In genomic region chr1:151005729-151006330, GRCh38 we compare ENCODE assay signal across 8 cellular contexts. TPM values are rescaled to one million over a fixed set of nuclear protein-coding genes. Genes with fewer than 3 reads are reported as not detected.
DNase-seq lines count a peak whose midpoint lies in the region; ATAC-seq and TF ChIP-seq lines count a peak whose summit lies in the region.

No MANE protein-coding gene starts in this region.

- H3K27me3 Mint-ChIP-seq in activated CD8-positive, alpha-beta T cell treated with anti-CD3 and anti-CD28 coated beads for 36 hours: no peaks in the 10 kb centered on the region

- peak overlapping the region; percentile 98 for H3K27ac Mint-ChIP-seq in activated CD8-positive, alpha-beta T cell treated with anti-CD3 and anti-CD28 coated beads for 36 hours

- no peak for TF ChIP-seq EP300 in stomach (IDR thresholded peaks at IDR 0.05)

- H3K27ac ChIP-seq in iPS-20b (ENCODE audit: low read length) (no peak overlapping the region), stomach (peak overlapping the region; percentile 89 to 92 (median 89))

- no peak for TF ChIP-seq CTCF in activated CD8-positive, alpha-beta T cell treated with anti-CD3 and anti-CD28 coated beads for 36 hours (IDR thresholded peaks at IDR 0.05)
- TF ChIP-seq CTCF in stomach (IDR thresholded peaks at IDR 0.05): no peak

- H3K27me3 ChIP-seq in iPS-20b (ENCODE audit: insufficient read depth, low read length) (no peaks in the 10 kb centered on the region), stomach (no peaks in the 10 kb centered on the region)

- intact Hi-C loops in activated CD8-positive, alpha-beta T cell treated with anti-CD3 and anti-CD28 coated beads for 36 hours (cut with micrococcal nuclease): loop anchor here (5.0 kb wide), 1 partner anchor 151 kb away; the partner anchor contains the start of gene TNFAIP8L2
- intact Hi-C loops in stomach (cut with DNase I; ENCODE audit: low total_unique reads): no loop called here

- ATAC-seq in activated CD8-positive, alpha-beta T cell treated with anti-CD3 and anti-CD28 coated beads for 36 hours: no peak

- H3K4me3 ChIP-seq in iPS-20b (ENCODE audit: low read length) (peak overlapping the region; percentile 61), stomach (peak overlapping the region; percentile 55 to 72 (median 59))

- H3K4me1 ChIP-seq in iPS-20b (ENCODE audit: insufficient read depth, low read length) (peaks cover 20% of the 10 kb centered on the region), stomach (peaks cover 40 to 83% (median 73%) of the 10 kb centered on the region in 4 donors)

- peak overlapping the region; percentile 65; the same call in 1 of the 2 replicates for H3K9ac ChIP-seq in iPS-20b (ENCODE audit: low read depth, low read length)

- POLR2A ChIA-PET in activated CD8-positive, alpha-beta T cell treated with anti-CD3 and anti-CD28 coated beads for 36 hours (lab: Charles Lee): interaction anchor here (0.6 to 2.0 kb wide), 14 partner anchors 9 to 739 kb away, joined by 3 to 12 read pairs (median 3); partner anchors contain the start of gene ANXA9

- no peaks in the 10 kb centered on the region for H3K9me3 ChIP-seq in iPS-20b (ENCODE audit: insufficient read depth, low read depth, low read length)
- H3K9me3 ChIP-seq in stomach: no peaks in the 10 kb centered on the region

- H3K4me1 Mint-ChIP-seq in activated CD8-positive, alpha-beta T cell treated with anti-CD3 and anti-CD28 coated beads for 36 hours (ENCODE audit: low read depth): peaks cover 76% of the 10 kb centered on the region

- WGBS in stomach, 5 donors: 5 to 14% (median 9%) methylated on average over 4 of the region's 4 CpGs

- peak overlapping the region; percentile 98 for H3K4me3 Mint-ChIP-seq in activated CD8-positive, alpha-beta T cell treated with anti-CD3 and anti-CD28 coated beads for 36 hours

- H3K9me3 Mint-ChIP-seq in activated CD8-positive, alpha-beta T cell treated with anti-CD3 and anti-CD28 coated beads for 36 hours: no peaks in the 10 kb centered on the region

- H3K36me3 ChIP-seq in iPS-20b (ENCODE audit: insufficient read depth, low read depth, low read length) (no peaks in the 10 kb centered on the region), stomach (peaks cover 7 to 17% (median 16%) of the 10 kb centered on the region in 4 donors)

- CTCF ChIA-PET in activated CD8-positive, alpha-beta T cell treated with anti-CD3 and anti-CD28 coated beads for 36 hours (lab: Charles Lee): interaction anchor here (0.8 to 5.4 kb wide), 21 partner anchors 10 to 446 kb away, joined by 3 to 78 read pairs (median 4); partner anchors contain the start of genes GABPB2, MLLT11 and TNFAIP8L2

- peak; percentile 63 for DNase-seq in DMS79 treated with DMSO at 0.1 percent for 48 hours (lab: John Stamatoyannopoulos, UW)
- DNase-seq in DMS79 (lab: John Stamatoyannopoulos, UW): no peak
- DNase-seq in activated CD8-positive, alpha-beta T cell treated with anti-CD3 and anti-CD28 coated beads for 36 hours: no peak
- DNase-seq in stomach: no peak
- DNase-seq in activated gamma-delta T cell (lab: John Stamatoyannopoulos, UW): no peak
- no peak for DNase-seq in NCI-H128 (lab: John Stamatoyannopoulos, UW; ENCODE audit: unreplicated experiment)
- no peak for DNase-seq in NCI-H2029 (lab: John Stamatoyannopoulos, UW)

- peaks cover 5% of the 10 kb centered on the region for H3K36me3 Mint-ChIP-seq in activated CD8-positive, alpha-beta T cell treated with anti-CD3 and anti-CD28 coated beads for 36 hours (ENCODE audit: low read depth)

- TF ChIP-seq POLR2A in stomach (IDR thresholded peaks at IDR 0.05): no peak

RNA-seq across cellular contexts. Expression of gene MINDY1, which starts 0.9 kb away (rescaled TPM):
- total RNA-seq in activated CD8-positive, alpha-beta T cell treated with anti-CD3 and anti-CD28 coated beads for 36 hours: 10 to 100 TPM; 10.4 TPM
- total RNA-seq in stomach: 10 to 100 TPM; 19.1 to 60.0 (median 40.6) TPM
- 10 to 100 TPM in 2 of 3 donors, 1 to 10 TPM in 1; 9.8 to 18.8 (median 16.1) TPM for polyA plus RNA-seq in stomach

RNA-seq across cellular contexts. Expression of gene PRUNE1, which starts 2.4 kb away (rescaled TPM):
- total RNA-seq in activated CD8-positive, alpha-beta T cell treated with anti-CD3 and anti-CD28 coated beads for 36 hours: 10 to 100 TPM; 12.4 to 15.7 TPM
- total RNA-seq in stomach: 100 to 1,000 TPM in 1 of 5 donors, 10 to 100 TPM in 3, 1 to 10 TPM in 1; 2.9 to 118 (median 21.2) TPM
- 10 to 100 TPM; 10.8 to 12.7 (median 11.7) TPM for polyA plus RNA-seq in stomach

RNA-seq across cellular contexts. Expression of gene ANXA9, which starts 23.7 kb away (rescaled TPM):
- under 1 TPM in 1 of 2 experiments, not detected in 1; 0.25 TPM for total RNA-seq in activated CD8-positive, alpha-beta T cell treated with anti-CD3 and anti-CD28 coated beads for 36 hours
- not detected for total RNA-seq in stomach
- polyA plus RNA-seq in stomach: under 1 TPM; 0.44 to 0.63 (median 0.46) TPM

RNA-seq across cellular contexts. Expression of gene BNIPL, which starts 30.6 kb away (rescaled TPM):
- 1 to 10 TPM in 1 of 2 experiments, under 1 TPM in 1; 0.54 to 1.4 TPM for total RNA-seq in activated CD8-positive, alpha-beta T cell treated with anti-CD3 and anti-CD28 coated beads for 36 hours
- total RNA-seq in stomach: 1 to 10 TPM in 1 of 5 donors, not detected in 4; 1.3 TPM
- 10 to 100 TPM in 1 of 3 donors, under 1 TPM in 1, not detected in 1; 0.25 to 35.1 TPM for polyA plus RNA-seq in stomach

RNA-seq across cellular contexts. Expression of gene CERS2, which starts 31.2 kb away (rescaled TPM):
- total RNA-seq in activated CD8-positive, alpha-beta T cell treated with anti-CD3 and anti-CD28 coated beads for 36 hours: 100 to 1,000 TPM; 129 to 132 TPM
- 100 to 1,000 TPM in 2 of 5 donors, 10 to 100 TPM in 3; 24.9 to 117 (median 76.0) TPM for total RNA-seq in stomach
- polyA plus RNA-seq in stomach: 100 to 1,000 TPM; 101 to 125 (median 114) TPM
